34 cellular contexts compared by ENCODE assay signal in genomic region chrX:85980286-85980685, GRCh38.
"Had no signal": no experiment of that assay in that cellular context is flagged by ENCODE, and none has a peak within 500 bp of the region (broad histone marks: within the 10 kb centered on the region; RNA-seq: fewer than 3 reads in every experiment).

No MANE protein-coding gene starts in this region.

- H3K4me3 Mint-ChIP-seq: activated B cell treated with CpG ODN at 0.5 μM for 24 hours; activated CD4-positive, alpha-beta memory T cell treated with anti-CD3 and anti-CD28 coated beads for 36 hours; activated CD4-positive, alpha-beta T cell treated with anti-CD3 and anti-CD28 coated beads, Interleukin-2, amount 10 ng/mL, durations not matched to agents 24 days and 14 days; activated CD8-positive, alpha-beta T cell treated with anti-CD3 and anti-CD28 coated beads for 36 hours; activated naive CD4-positive, alpha-beta T cell treated with anti-CD3 and anti-CD28 coated beads, Interleukin-2, amount 10 ng/mL, durations not matched to agents 7 days and 5 days; activated naive CD4-positive, alpha-beta T cell treated with anti-CD3 and anti-CD28 coated beads, Interleukin-2, amount 50 U/mL, for 24 hours; activated naive CD8-positive, alpha-beta T cell; activated naive CD8-positive, alpha-beta T cell treated with anti-CD3 and anti-CD28 coated beads, Interleukin-2, amount 10 ng/mL, durations not matched to agents 7 days and 5 days; activated naive CD8-positive, alpha-beta T cell treated with anti-CD3 and anti-CD28 coated beads, Interleukin-2, amount 50 U/mL, for 24 hours; activated T-cell treated with anti-CD3 and anti-CD28 coated beads, Interleukin-2, amount 50 U/mL, for 24 hours; activated T-helper 1 cell treated with anti-CD3 and anti-CD28 coated beads, Interleukin-12 subunit alpha, Interleukin-12 subunit beta, Interleukin-2, Interleukin-4 antibody, amounts not matched to agents 30 ng/mL and 10 ng/mL and 1 ng/mL, durations not matched to agents 14 hours and 24 hours and 36 hours; T-helper 1 cell treated with Interleukin-12 subunit alpha and Interleukin-12 subunit beta and Interleukin-4 antibody, amounts not matched to agents 30 μg/mL and 1 μg/mL, for 36 hours; T-helper 2 cell treated with Interferon-gamma antibody and Interleukin-4, amounts not matched to agents 5 μg/mL and 100 μg/mL, for 36 hours had no signal

- H3K36me3 ChIP-seq: brain microvascular endothelial cell, breast epithelium had no signal

- FAIRE-seq: TTC549 had no signal

- DNase-seq: activated B cell treated with CpG ODN at 0.5 μM for 24 hours; activated CD4-positive, alpha-beta memory T cell treated with anti-CD3 and anti-CD28 coated beads for 36 hours; activated CD4-positive, alpha-beta T cell treated with anti-CD3 and anti-CD28 coated beads for 4 hours; activated CD4-positive, alpha-beta T cell treated with anti-CD3 and anti-CD28 coated beads, Interleukin-2, amount 10 ng/mL, durations not matched to agents 24 days and 14 days; activated CD4-positive, alpha-beta T cell treated with anti-CD3 and anti-CD28 coated beads, Interleukin-2, amount 50 U/mL, for 1 hour; activated CD4-positive, alpha-beta T cell treated with anti-CD3 and anti-CD28 coated beads, Interleukin-2, amount 50 U/mL, for 4 hours; activated CD4-positive, CD25-positive, alpha-beta regulatory T cell treated with anti-CD3 and anti-CD28 coated beads, Interleukin-2, amount 50 U/mL, for 72 hours; activated CD8-positive, alpha-beta memory T cell treated with anti-CD3 and anti-CD28 coated beads, Interleukin-2, amount 50 U/mL, for 4 hours; activated CD8-positive, alpha-beta T cell treated with anti-CD3 and anti-CD28 coated beads for 36 hours; activated effector memory CD4-positive, alpha-beta T cell treated with Interleukin-2 at 50 U/mL for 16 hours; activated gamma-delta T cell; activated naive CD4-positive, alpha-beta T cell treated with anti-CD3 and anti-CD28 coated beads, Interleukin-2, amount 10 ng/mL, durations not matched to agents 7 days and 5 days; activated naive CD4-positive, alpha-beta T cell treated with Interleukin-2 at 50 U/mL for 16 hours; activated naive CD8-positive, alpha-beta T cell treated with anti-CD3 and anti-CD28 coated beads, Interleukin-2, amount 10 ng/mL, durations not matched to agents 7 days and 5 days; activated naive CD8-positive, alpha-beta T cell treated with anti-CD3 and anti-CD28 coated beads, Interleukin-2, amount 50 U/mL, for 24 hours; activated T-cell treated with anti-CD3 and anti-CD28 coated beads for 4 hours; activated T-cell treated with anti-CD3 and anti-CD28 coated beads, Interleukin-2, amount 50 U/mL, for 24 hours; activated T-cell treated with anti-CD3 and anti-CD28 coated beads, Interleukin-2, amount 50 U/mL, for 48 hours; amygdala; anterior cingulate cortex; body of pancreas; brain microvascular endothelial cell; central memory CD4-positive, alpha-beta T cell; T-helper 9 cell had no signal

- H3K27me3 ChIP-seq: ascending aorta, body of pancreas, brain microvascular endothelial cell, breast epithelium had no signal

- ATAC-seq: activated CD8-positive, alpha-beta T cell treated with anti-CD3 and anti-CD28 coated beads for 36 hours; activated naive CD8-positive, alpha-beta T cell treated with anti-CD3 and anti-CD28 coated beads, Interleukin-2, amount 50 U/mL, for 24 hours; body of pancreas had no signal

- H3K27ac ChIP-seq: ascending aorta, body of pancreas, brain microvascular endothelial cell, breast epithelium, VCaP had no signal

- H3K9me3 Mint-ChIP-seq: activated B cell treated with CpG ODN at 0.5 μM for 24 hours; activated CD4-positive, alpha-beta T cell treated with anti-CD3 and anti-CD28 coated beads, Interleukin-2, amount 10 ng/mL, durations not matched to agents 24 days and 14 days; activated CD8-positive, alpha-beta T cell treated with anti-CD3 and anti-CD28 coated beads for 36 hours; activated naive CD4-positive, alpha-beta T cell treated with anti-CD3 and anti-CD28 coated beads, Interleukin-2, amount 10 ng/mL, durations not matched to agents 7 days and 5 days; activated naive CD4-positive, alpha-beta T cell treated with anti-CD3 and anti-CD28 coated beads, Interleukin-2, amount 50 U/mL, for 24 hours; activated naive CD8-positive, alpha-beta T cell treated with anti-CD3 and anti-CD28 coated beads, Interleukin-2, amount 10 ng/mL, durations not matched to agents 7 days and 5 days; activated naive CD8-positive, alpha-beta T cell treated with anti-CD3 and anti-CD28 coated beads, Interleukin-2, amount 50 U/mL, for 24 hours; activated T-cell treated with anti-CD3 and anti-CD28 coated beads, Interleukin-2, amount 50 U/mL, for 24 hours; activated T-helper 1 cell treated with anti-CD3 and anti-CD28 coated beads, Interleukin-12 subunit alpha, Interleukin-12 subunit beta, Interleukin-2, Interleukin-4 antibody, amounts not matched to agents 30 ng/mL and 10 ng/mL and 1 ng/mL, durations not matched to agents 14 hours and 24 hours and 36 hours; activated T-helper 2 cell treated with anti-CD3 and anti-CD28 coated beads, Interferon-gamma antibody, Interleukin-2, Interleukin-4, amounts not matched to agents 10 μg/mL and 5 μg/mL and 100 μg/mL, durations not matched to agents 14 hours and 24 hours and 36 hours; T-helper 1 cell treated with Interleukin-12 subunit alpha and Interleukin-12 subunit beta and Interleukin-4 antibody, amounts not matched to agents 30 μg/mL and 1 μg/mL, for 36 hours; T-helper 2 cell treated with Interferon-gamma antibody and Interleukin-4, amounts not matched to agents 5 μg/mL and 100 μg/mL, for 36 hours had no signal

- H3K4me1 ChIP-seq: ascending aorta, body of pancreas, breast epithelium had no signal

- H3K4me3 ChIP-seq: ascending aorta, body of pancreas, breast epithelium had no signal

- H3K27me3 Mint-ChIP-seq: activated B cell treated with CpG ODN at 0.5 μM for 24 hours; activated CD4-positive, alpha-beta memory T cell treated with anti-CD3 and anti-CD28 coated beads for 36 hours; activated CD4-positive, alpha-beta T cell treated with anti-CD3 and anti-CD28 coated beads, Interleukin-2, amount 10 ng/mL, durations not matched to agents 24 days and 14 days; activated CD8-positive, alpha-beta T cell treated with anti-CD3 and anti-CD28 coated beads for 36 hours; activated naive CD4-positive, alpha-beta T cell treated with anti-CD3 and anti-CD28 coated beads, Interleukin-2, amount 10 ng/mL, durations not matched to agents 7 days and 5 days; activated naive CD4-positive, alpha-beta T cell treated with anti-CD3 and anti-CD28 coated beads, Interleukin-2, amount 50 U/mL, for 24 hours; activated naive CD8-positive, alpha-beta T cell; activated naive CD8-positive, alpha-beta T cell treated with anti-CD3 and anti-CD28 coated beads, Interleukin-2, amount 10 ng/mL, durations not matched to agents 7 days and 5 days; activated naive CD8-positive, alpha-beta T cell treated with anti-CD3 and anti-CD28 coated beads, Interleukin-2, amount 50 U/mL, for 24 hours; activated T-cell treated with anti-CD3 and anti-CD28 coated beads, Interleukin-2, amount 50 U/mL, for 24 hours had no signal

- H3K9me3 ChIP-seq: ascending aorta, body of pancreas, breast epithelium had no signal

- H3K27ac Mint-ChIP-seq: activated B cell treated with CpG ODN at 0.5 μM for 24 hours; activated CD4-positive, alpha-beta memory T cell treated with anti-CD3 and anti-CD28 coated beads for 36 hours; activated CD4-positive, alpha-beta T cell treated with anti-CD3 and anti-CD28 coated beads, Interleukin-2, amount 10 ng/mL, durations not matched to agents 24 days and 14 days; activated CD8-positive, alpha-beta T cell treated with anti-CD3 and anti-CD28 coated beads for 36 hours; activated naive CD4-positive, alpha-beta T cell treated with anti-CD3 and anti-CD28 coated beads, Interleukin-2, amount 10 ng/mL, durations not matched to agents 7 days and 5 days; activated naive CD4-positive, alpha-beta T cell treated with anti-CD3 and anti-CD28 coated beads, Interleukin-2, amount 50 U/mL, for 24 hours; activated naive CD8-positive, alpha-beta T cell; activated naive CD8-positive, alpha-beta T cell treated with anti-CD3 and anti-CD28 coated beads, Interleukin-2, amount 10 ng/mL, durations not matched to agents 7 days and 5 days; activated naive CD8-positive, alpha-beta T cell treated with anti-CD3 and anti-CD28 coated beads, Interleukin-2, amount 50 U/mL, for 24 hours; activated T-cell treated with anti-CD3 and anti-CD28 coated beads, Interleukin-2, amount 50 U/mL, for 24 hours; activated T-helper 1 cell treated with anti-CD3 and anti-CD28 coated beads, Interleukin-12 subunit alpha, Interleukin-12 subunit beta, Interleukin-2, Interleukin-4 antibody, amounts not matched to agents 30 ng/mL and 10 ng/mL and 1 ng/mL, durations not matched to agents 14 hours and 24 hours and 36 hours; activated T-helper 2 cell treated with anti-CD3 and anti-CD28 coated beads, Interferon-gamma antibody, Interleukin-2, Interleukin-4, amounts not matched to agents 10 μg/mL and 5 μg/mL and 100 μg/mL, durations not matched to agents 14 hours and 24 hours and 36 hours; T-helper 1 cell treated with Interleukin-12 subunit alpha and Interleukin-12 subunit beta and Interleukin-4 antibody, amounts not matched to agents 30 μg/mL and 1 μg/mL, for 36 hours; T-helper 2 cell treated with Interferon-gamma antibody and Interleukin-4, amounts not matched to agents 5 μg/mL and 100 μg/mL, for 36 hours had no signal

- H3K4me1 Mint-ChIP-seq: activated CD4-positive, alpha-beta T cell treated with anti-CD3 and anti-CD28 coated beads, Interleukin-2, amount 10 ng/mL, durations not matched to agents 24 days and 14 days; activated naive CD4-positive, alpha-beta T cell treated with anti-CD3 and anti-CD28 coated beads, Interleukin-2, amount 10 ng/mL, durations not matched to agents 7 days and 5 days; activated naive CD4-positive, alpha-beta T cell treated with anti-CD3 and anti-CD28 coated beads, Interleukin-2, amount 50 U/mL, for 24 hours; activated naive CD8-positive, alpha-beta T cell treated with anti-CD3 and anti-CD28 coated beads, Interleukin-2, amount 10 ng/mL, durations not matched to agents 7 days and 5 days; activated naive CD8-positive, alpha-beta T cell treated with anti-CD3 and anti-CD28 coated beads, Interleukin-2, amount 50 U/mL, for 24 hours had no signal
